In the genomic region with DNA sequence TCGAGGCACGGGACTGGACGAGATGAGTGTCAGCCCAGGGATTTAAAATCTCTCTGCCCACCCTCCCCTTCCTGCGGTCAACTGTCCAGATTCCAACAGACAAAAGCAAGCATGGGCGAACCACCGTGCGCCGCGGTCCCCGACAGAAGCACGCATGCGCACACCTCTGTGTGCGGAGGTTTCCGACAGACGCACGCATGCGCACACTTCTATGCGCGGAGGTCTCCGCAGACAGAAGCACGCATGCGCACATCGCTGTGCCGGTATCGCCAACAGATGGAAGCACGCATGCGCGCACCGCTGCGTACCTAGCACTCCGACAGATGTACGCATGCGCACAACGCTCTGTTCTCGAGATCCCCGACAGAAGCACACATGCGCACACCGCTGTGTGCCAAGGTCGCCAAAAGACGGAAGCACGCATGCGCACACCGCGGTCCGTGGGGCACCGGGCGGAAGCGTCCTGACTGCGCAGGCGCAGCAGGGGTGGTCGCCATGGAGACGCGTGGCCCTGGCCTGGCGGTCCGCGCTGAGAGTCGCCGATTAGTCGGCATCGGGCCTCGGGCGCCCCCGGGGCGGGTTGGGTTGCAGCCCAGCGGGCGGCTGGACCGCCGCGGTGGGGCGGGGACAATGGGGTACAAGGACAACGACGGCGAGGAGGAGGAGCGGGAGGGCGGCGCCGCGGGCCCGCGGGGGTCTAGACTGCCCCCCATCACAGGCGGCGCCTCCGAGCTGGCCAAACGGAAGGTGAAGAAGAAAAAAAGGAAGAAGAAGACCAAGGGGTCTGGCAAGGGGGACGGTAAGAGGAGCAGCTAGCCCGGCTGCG, we compare ENCODE assay signal across 1 cellular context.
TF ChIP-seq lines count a peak whose summit lies in the region.

No MANE protein-coding gene starts in this region.

TF ChIP-seq in K562, 482 proteins besides CTCF, POLR2A, EP300 and RAD21 (continued from another document and continues in another):
- TF ChIP-seq, protein P1, sequence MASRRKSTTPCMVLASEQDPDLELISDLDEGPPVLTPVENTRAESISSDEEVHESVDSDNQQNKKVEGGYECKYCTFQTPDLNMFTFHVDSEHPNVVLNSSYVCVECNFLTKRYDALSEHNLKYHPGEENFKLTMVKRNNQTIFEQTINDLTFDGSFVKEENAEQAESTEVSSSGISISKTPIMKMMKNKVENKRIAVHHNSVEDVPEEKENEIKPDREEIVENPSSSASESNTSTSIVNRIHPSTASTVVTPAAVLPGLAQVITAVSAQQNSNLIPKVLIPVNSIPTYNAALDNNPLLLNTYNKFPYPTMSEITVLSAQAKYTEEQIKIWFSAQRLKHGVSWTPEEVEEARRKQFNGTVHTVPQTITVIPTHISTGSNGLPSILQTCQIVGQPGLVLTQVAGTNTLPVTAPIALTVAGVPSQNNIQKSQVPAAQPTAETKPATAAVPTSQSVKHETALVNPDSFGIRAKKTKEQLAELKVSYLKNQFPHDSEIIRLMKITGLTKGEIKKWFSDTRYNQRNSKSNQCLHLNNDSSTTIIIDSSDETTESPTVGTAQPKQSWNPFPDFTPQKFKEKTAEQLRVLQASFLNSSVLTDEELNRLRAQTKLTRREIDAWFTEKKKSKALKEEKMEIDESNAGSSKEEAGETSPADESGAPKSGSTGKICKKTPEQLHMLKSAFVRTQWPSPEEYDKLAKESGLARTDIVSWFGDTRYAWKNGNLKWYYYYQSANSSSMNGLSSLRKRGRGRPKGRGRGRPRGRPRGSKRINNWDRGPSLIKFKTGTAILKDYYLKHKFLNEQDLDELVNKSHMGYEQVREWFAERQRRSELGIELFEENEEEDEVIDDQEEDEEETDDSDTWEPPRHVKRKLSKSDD (conservative IDR thresholded peaks at IDR 0.05; ENCODE audit: low read length), result no peak
- TF ChIP-seq ETS2 (tag; IDR thresholded peaks at IDR 0.05; ENCODE audit: borderline replicate concordance, poor library complexity, severe bottlenecking) (no peak), MAFF (IDR thresholded peaks at IDR 0.05; ENCODE audit: low read length) (no peak), CHD2 (IDR thresholded peaks at IDR 0.05; ENCODE audit: low read depth, low read length) (no peak), NR2F6 (CRISPR knock-in tag; IDR thresholded peaks at IDR 0.05) (no peak), HMG20A (CRISPR knock-in tag; conservative IDR thresholded peaks at IDR 0.05) (no peak), NFXL1 (CRISPR knock-in tag; IDR thresholded peaks at IDR 0.05) (no peak), ARHGAP35 (IDR thresholded peaks at IDR 0.05; ENCODE audit: partially characterized antibody) (no peak), HOXB6 (CRISPR knock-in tag; IDR thresholded peaks at IDR 0.05; ENCODE audit: borderline replicate concordance) (no peak), FOXA1 (IDR thresholded peaks at IDR 0.05; ENCODE audit: borderline replicate concordance) (no peak), ESRRB (CRISPR knock-in tag; IDR thresholded peaks at IDR 0.05; ENCODE audit: borderline replicate concordance) (no peak), FOXJ3 (CRISPR knock-in tag; IDR thresholded peaks at IDR 0.05) (no peak), ZNF778 (CRISPR knock-in tag; IDR thresholded peaks at IDR 0.05) (no peak), RCOR1 (IDR thresholded peaks at IDR 0.05; ENCODE audit: borderline replicate concordance in 1 of 2, low read depth in 2 of 2, low read length in 2 of 2) (peak in 1 of 2 experiments; percentile 75; a peak in 1 of 4 replicates), ELF1 (tag; IDR thresholded peaks at IDR 0.05) (no peak), ZNF766 (CRISPR knock-in tag; conservative IDR thresholded peaks at IDR 0.05) (peak; percentile 83), ZNF133 (CRISPR knock-in tag; IDR thresholded peaks at IDR 0.05) (no peak), RFX1 (IDR thresholded peaks at IDR 0.05) (peak; percentile 94), POLR2G (IDR thresholded peaks at IDR 0.05; ENCODE audit: low read depth, low read length) (peak; percentile 62), FOXK2 (conservative IDR thresholded peaks at IDR 0.05 in 1 of 2, IDR thresholded peaks at IDR 0.05 in 1 of 2; ENCODE audit: low read depth in 2 of 2) (no peak; a peak in 1 of 4 replicates), FOXK1 (CRISPR knock-in tag; IDR thresholded peaks at IDR 0.05; ENCODE audit: borderline replicate concordance) (no peak), ZNF24 (IDR thresholded peaks at IDR 0.05) (no peak), C11orf30 (IDR thresholded peaks at IDR 0.05; ENCODE audit: low read depth) (no peak), KLF16 (IDR thresholded peaks at IDR 0.05) (no peak), SIX5 (IDR thresholded peaks at IDR 0.05; ENCODE audit: borderline replicate concordance in 1 of 2, insufficient read depth in 1 of 2, low read depth in 1 of 2, low read length in 2 of 2) (no peak), SMARCA4 (IDR thresholded peaks at IDR 0.05) (no peak), WHSC1 (IDR thresholded peaks at IDR 0.05; ENCODE audit: low read length) (no peak), SETDB1 (IDR thresholded peaks at IDR 0.05; ENCODE audit: low read length) (peak; percentile 79), ZNF644 (tag; IDR thresholded peaks at IDR 0.05; ENCODE audit: low read depth) (no peak), MTA3 (IDR thresholded peaks at IDR 0.05; ENCODE audit: borderline replicate concordance) (no peak), MTF1 (CRISPR knock-in tag; IDR thresholded peaks at IDR 0.05; ENCODE audit: borderline replicate concordance) (no peak), SRSF1 (IDR thresholded peaks at IDR 0.05; ENCODE audit: low read depth, low read length) (no peak), ZNF274 (IDR thresholded peaks at IDR 0.05; ENCODE audit: borderline replicate concordance, low read depth, low read length) (no peak), ZNF764 (CRISPR knock-in tag; IDR thresholded peaks at IDR 0.05; ENCODE audit: low read depth) (no peak), MXI1 (IDR thresholded peaks at IDR 0.05; ENCODE audit: low read depth, low read length) (peak; percentile 80), ETV6 (IDR thresholded peaks at IDR 0.05; ENCODE audit: borderline replicate concordance in 1 of 2, low read depth in 2 of 2, low read length in 1 of 2) (no peak), ETV6 (CRISPR knock-in tag; IDR thresholded peaks at IDR 0.05; ENCODE audit: borderline replicate concordance) (no peak), ZNF785 (CRISPR knock-in tag; IDR thresholded peaks at IDR 0.05) (no peak)
- TF ChIP-seq, protein P2, sequence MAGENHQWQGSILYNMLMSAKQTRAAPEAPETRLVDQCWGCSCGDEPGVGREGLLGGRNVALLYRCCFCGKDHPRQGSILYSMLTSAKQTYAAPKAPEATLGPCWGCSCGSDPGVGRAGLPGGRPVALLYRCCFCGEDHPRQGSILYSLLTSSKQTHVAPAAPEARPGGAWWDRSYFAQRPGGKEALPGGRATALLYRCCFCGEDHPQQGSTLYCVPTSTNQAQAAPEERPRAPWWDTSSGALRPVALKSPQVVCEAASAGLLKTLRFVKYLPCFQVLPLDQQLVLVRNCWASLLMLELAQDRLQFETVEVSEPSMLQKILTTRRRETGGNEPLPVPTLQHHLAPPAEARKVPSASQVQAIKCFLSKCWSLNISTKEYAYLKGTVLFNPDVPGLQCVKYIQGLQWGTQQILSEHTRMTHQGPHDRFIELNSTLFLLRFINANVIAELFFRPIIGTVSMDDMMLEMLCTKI (IDR thresholded peaks at IDR 0.05; ENCODE audit: partially characterized antibody), result no peak
- TF ChIP-seq, protein P3, sequence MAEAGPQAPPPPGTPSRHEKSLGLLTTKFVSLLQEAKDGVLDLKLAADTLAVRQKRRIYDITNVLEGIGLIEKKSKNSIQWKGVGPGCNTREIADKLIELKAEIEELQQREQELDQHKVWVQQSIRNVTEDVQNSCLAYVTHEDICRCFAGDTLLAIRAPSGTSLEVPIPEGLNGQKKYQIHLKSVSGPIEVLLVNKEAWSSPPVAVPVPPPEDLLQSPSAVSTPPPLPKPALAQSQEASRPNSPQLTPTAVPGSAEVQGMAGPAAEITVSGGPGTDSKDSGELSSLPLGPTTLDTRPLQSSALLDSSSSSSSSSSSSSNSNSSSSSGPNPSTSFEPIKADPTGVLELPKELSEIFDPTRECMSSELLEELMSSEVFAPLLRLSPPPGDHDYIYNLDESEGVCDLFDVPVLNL (CRISPR knock-in tag; IDR thresholded peaks at IDR 0.05; ENCODE audit: low read depth), result no peak
- TF ChIP-seq, protein P4, sequence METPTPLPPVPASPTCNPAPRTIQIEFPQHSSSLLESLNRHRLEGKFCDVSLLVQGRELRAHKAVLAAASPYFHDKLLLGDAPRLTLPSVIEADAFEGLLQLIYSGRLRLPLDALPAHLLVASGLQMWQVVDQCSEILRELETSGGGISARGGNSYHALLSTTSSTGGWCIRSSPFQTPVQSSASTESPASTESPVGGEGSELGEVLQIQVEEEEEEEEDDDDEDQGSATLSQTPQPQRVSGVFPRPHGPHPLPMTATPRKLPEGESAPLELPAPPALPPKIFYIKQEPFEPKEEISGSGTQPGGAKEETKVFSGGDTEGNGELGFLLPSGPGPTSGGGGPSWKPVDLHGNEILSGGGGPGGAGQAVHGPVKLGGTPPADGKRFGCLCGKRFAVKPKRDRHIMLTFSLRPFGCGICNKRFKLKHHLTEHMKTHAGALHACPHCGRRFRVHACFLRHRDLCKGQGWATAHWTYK (CRISPR knock-in tag; IDR thresholded peaks at IDR 0.05), result no peak
- TF ChIP-seq, protein P5, sequence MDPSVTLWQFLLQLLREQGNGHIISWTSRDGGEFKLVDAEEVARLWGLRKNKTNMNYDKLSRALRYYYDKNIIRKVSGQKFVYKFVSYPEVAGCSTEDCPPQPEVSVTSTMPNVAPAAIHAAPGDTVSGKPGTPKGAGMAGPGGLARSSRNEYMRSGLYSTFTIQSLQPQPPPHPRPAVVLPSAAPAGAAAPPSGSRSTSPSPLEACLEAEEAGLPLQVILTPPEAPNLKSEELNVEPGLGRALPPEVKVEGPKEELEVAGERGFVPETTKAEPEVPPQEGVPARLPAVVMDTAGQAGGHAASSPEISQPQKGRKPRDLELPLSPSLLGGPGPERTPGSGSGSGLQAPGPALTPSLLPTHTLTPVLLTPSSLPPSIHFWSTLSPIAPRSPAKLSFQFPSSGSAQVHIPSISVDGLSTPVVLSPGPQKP (CRISPR knock-in tag; IDR thresholded peaks at IDR 0.05), result no peak
- TF ChIP-seq, protein P6, sequence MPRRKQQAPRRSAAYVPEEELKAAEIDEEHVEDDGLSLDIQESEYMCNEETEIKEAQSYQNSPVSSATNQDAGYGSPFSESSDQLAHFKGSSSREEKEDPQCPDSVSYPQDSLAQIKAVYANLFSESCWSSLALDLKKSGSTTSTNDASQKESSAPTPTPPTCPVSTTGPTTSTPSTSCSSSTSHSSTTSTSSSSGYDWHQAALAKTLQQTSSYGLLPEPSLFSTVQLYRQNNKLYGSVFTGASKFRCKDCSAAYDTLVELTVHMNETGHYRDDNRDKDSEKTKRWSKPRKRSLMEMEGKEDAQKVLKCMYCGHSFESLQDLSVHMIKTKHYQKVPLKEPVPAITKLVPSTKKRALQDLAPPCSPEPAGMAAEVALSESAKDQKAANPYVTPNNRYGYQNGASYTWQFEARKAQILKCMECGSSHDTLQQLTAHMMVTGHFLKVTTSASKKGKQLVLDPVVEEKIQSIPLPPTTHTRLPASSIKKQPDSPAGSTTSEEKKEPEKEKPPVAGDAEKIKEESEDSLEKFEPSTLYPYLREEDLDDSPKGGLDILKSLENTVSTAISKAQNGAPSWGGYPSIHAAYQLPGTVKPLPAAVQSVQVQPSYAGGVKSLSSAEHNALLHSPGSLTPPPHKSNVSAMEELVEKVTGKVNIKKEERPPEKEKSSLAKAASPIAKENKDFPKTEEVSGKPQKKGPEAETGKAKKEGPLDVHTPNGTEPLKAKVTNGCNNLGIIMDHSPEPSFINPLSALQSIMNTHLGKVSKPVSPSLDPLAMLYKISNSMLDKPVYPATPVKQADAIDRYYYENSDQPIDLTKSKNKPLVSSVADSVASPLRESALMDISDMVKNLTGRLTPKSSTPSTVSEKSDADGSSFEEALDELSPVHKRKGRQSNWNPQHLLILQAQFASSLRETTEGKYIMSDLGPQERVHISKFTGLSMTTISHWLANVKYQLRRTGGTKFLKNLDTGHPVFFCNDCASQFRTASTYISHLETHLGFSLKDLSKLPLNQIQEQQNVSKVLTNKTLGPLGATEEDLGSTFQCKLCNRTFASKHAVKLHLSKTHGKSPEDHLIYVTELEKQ (CRISPR knock-in tag; IDR thresholded peaks at IDR 0.05), result no peak
- TF ChIP-seq, protein P7, sequence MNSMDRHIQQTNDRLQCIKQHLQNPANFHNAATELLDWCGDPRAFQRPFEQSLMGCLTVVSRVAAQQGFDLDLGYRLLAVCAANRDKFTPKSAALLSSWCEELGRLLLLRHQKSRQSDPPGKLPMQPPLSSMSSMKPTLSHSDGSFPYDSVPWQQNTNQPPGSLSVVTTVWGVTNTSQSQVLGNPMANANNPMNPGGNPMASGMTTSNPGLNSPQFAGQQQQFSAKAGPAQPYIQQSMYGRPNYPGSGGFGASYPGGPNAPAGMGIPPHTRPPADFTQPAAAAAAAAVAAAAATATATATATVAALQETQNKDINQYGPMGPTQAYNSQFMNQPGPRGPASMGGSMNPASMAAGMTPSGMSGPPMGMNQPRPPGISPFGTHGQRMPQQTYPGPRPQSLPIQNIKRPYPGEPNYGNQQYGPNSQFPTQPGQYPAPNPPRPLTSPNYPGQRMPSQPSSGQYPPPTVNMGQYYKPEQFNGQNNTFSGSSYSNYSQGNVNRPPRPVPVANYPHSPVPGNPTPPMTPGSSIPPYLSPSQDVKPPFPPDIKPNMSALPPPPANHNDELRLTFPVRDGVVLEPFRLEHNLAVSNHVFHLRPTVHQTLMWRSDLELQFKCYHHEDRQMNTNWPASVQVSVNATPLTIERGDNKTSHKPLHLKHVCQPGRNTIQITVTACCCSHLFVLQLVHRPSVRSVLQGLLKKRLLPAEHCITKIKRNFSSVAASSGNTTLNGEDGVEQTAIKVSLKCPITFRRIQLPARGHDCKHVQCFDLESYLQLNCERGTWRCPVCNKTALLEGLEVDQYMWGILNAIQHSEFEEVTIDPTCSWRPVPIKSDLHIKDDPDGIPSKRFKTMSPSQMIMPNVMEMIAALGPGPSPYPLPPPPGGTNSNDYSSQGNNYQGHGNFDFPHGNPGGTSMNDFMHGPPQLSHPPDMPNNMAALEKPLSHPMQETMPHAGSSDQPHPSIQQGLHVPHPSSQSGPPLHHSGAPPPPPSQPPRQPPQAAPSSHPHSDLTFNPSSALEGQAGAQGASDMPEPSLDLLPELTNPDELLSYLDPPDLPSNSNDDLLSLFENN (IDR thresholded peaks at IDR 0.05; ENCODE audit: low read depth in 2 of 2, low read length in 2 of 2), result no peak
- TF ChIP-seq, protein P8, sequence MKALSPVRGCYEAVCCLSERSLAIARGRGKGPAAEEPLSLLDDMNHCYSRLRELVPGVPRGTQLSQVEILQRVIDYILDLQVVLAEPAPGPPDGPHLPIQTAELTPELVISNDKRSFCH (CRISPR knock-in tag; IDR thresholded peaks at IDR 0.05), result no peak
- TF ChIP-seq, protein P8 (tag; IDR thresholded peaks at IDR 0.05), result no peak
- TF ChIP-seq, protein P9, sequence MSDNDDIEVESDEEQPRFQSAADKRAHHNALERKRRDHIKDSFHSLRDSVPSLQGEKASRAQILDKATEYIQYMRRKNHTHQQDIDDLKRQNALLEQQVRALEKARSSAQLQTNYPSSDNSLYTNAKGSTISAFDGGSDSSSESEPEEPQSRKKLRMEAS (CRISPR knock-in tag; IDR thresholded peaks at IDR 0.05), result peak; percentile 44
- TF ChIP-seq, protein P10, sequence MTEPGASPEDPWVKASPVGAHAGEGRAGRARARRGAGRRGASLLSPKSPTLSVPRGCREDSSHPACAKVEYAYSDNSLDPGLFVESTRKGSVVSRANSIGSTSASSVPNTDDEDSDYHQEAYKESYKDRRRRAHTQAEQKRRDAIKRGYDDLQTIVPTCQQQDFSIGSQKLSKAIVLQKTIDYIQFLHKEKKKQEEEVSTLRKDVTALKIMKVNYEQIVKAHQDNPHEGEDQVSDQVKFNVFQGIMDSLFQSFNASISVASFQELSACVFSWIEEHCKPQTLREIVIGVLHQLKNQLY (CRISPR knock-in tag; conservative IDR thresholded peaks at IDR 0.05), result no peak
